In genomic region chr14:105281354-105282097, GRCh38 we compare ENCODE assay signal across 9 cellular contexts.
A peak's percentile ranks its signal among the peaks of the same experiment; 100 is the strongest.
DNase-seq lines count a peak whose midpoint lies in the region; ATAC-seq and TF ChIP-seq lines count a peak whose summit lies in the region.
"Had no signal": no experiment of that assay in that cellular context is flagged by ENCODE, and none has a peak within 500 bp of the region (broad histone marks: within the 10 kb centered on the region; RNA-seq: fewer than 3 reads in every experiment).

No MANE protein-coding gene starts in this region.

- DNase-seq in NCI-H1417 (lab: John Stamatoyannopoulos, UW) (peak; percentile 13 to 64 (median 49)), NCI-H1417 treated with DMSO at 0.1 percent for 48 hours (lab: John Stamatoyannopoulos, UW) (no peak), NB4 (ENCODE audit: low read depth) (peak; percentile 33), astrocyte of the hippocampus (ENCODE audit: low read depth, low spot score) (peak; percentile 81), inferior parietal cortex (ENCODE audit: extremely low spot score) (peak; percentile 80), superior temporal gyrus (ENCODE audit: extremely low spot score) (peak; percentile 87), NCI-H1436 treated with DMSO at 0.1 percent for 48 hours (lab: John Stamatoyannopoulos, UW) (no peak)
- DNase-seq: activated T-cell treated with anti-CD3 and anti-CD28 coated beads, Interleukin-2, amount 50 U/mL, for 4 hours had no signal

- no peak for ATAC-seq in HG02981 (IDR thresholded peaks at IDR 0.05; ENCODE audit: unreplicated experiment)

- no peak for TF ChIP-seq POLR2A in NB4 (IDR thresholded peaks at IDR 0.05; ENCODE audit: extremely low read depth, insufficient read length)

- H3K4me3 ChIP-seq in NB4 (ENCODE audit: low read depth, low read length): no peak overlapping the region

- peak; percentile 21 for TF ChIP-seq CTCF in NB4 (IDR thresholded peaks at IDR 0.05; ENCODE audit: low read depth, low read length)

Comparison
In these comparisons a context has a peak if more than half of its experiments do, and no peak if none do; other contexts are left out.
1. DNase-seq: peak in NCI-H1417 (3 of 3), NB4 (single experiment), astrocyte of the hippocampus (single experiment), inferior parietal cortex (single experiment) and superior temporal gyrus (single experiment); none in NCI-H1417 treated with DMSO at 0.1 percent for 48 hours (single experiment) and NCI-H1436 treated with DMSO at 0.1 percent for 48 hours (single experiment).